ENCODE assay signal across 2 cellular contexts in genomic region chr5:127810707-127811106, GRCh38.
TF ChIP-seq lines count a peak whose summit lies in the region.

No MANE protein-coding gene starts in this region.

TF ChIP-seq in IMR-90, 13 proteins besides CTCF, POLR2A, EP300 and RAD21:
- TF ChIP-seq, protein P1, sequence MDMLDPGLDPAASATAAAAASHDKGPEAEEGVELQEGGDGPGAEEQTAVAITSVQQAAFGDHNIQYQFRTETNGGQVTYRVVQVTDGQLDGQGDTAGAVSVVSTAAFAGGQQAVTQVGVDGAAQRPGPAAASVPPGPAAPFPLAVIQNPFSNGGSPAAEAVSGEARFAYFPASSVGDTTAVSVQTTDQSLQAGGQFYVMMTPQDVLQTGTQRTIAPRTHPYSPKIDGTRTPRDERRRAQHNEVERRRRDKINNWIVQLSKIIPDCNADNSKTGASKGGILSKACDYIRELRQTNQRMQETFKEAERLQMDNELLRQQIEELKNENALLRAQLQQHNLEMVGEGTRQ (IDR thresholded peaks at IDR 0.05; ENCODE audit: low read depth, low read length) = no peak
- TF ChIP-seq, protein P2, sequence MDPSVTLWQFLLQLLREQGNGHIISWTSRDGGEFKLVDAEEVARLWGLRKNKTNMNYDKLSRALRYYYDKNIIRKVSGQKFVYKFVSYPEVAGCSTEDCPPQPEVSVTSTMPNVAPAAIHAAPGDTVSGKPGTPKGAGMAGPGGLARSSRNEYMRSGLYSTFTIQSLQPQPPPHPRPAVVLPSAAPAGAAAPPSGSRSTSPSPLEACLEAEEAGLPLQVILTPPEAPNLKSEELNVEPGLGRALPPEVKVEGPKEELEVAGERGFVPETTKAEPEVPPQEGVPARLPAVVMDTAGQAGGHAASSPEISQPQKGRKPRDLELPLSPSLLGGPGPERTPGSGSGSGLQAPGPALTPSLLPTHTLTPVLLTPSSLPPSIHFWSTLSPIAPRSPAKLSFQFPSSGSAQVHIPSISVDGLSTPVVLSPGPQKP (IDR thresholded peaks at IDR 0.05; ENCODE audit: borderline replicate concordance, low read depth, low read length) = no peak
- TF ChIP-seq RCOR1 (IDR thresholded peaks at IDR 0.05; ENCODE audit: insufficient replicate concordance, low read length) (no peak), CEBPB (IDR thresholded peaks at IDR 0.05; ENCODE audit: low read depth, low read length) (no peak), NFE2L2 (IDR thresholded peaks at IDR 0.05; ENCODE audit: low read depth, low read length) (no peak), MAFK (IDR thresholded peaks at IDR 0.05; ENCODE audit: low read depth, low read length) (no peak), BHLHE40 (IDR thresholded peaks at IDR 0.05; ENCODE audit: low read depth, low read length) (no peak), MAZ (IDR thresholded peaks at IDR 0.05; ENCODE audit: borderline replicate concordance, low read depth, low read length) (no peak), FOS (IDR thresholded peaks at IDR 0.05; ENCODE audit: low read depth, low read length) (no peak), MXI1 (IDR thresholded peaks at IDR 0.05; ENCODE audit: borderline replicate concordance, low read depth, low read length) (no peak), SMC3 (IDR thresholded peaks at IDR 0.05; ENCODE audit: low read depth, low read length) (no peak), RFX5 (IDR thresholded peaks at IDR 0.05; ENCODE audit: low read depth, low read length) (no peak), CHD1 (IDR thresholded peaks at IDR 0.05; ENCODE audit: low read depth, low read length) (no peak)
TF ChIP-seq in IMR-90: peak in this region for 0.

TF ChIP-seq in endothelial cell of umbilical vein, 7 proteins besides CTCF, POLR2A, EP300 and RAD21:
- TF ChIP-seq GATA2 (IDR thresholded peaks at IDR 0.05; ENCODE audit: insufficient read depth, insufficient read length, low read depth, low read length) (no peak), POLR2AphosphoS5 (IDR thresholded peaks at IDR 0.05; ENCODE audit: insufficient read depth, low read depth, low read length) (no peak), EZH2 (IDR thresholded peaks at IDR 0.05; ENCODE audit: borderline replicate concordance, low read depth, low read length, severe bottlenecking) (no peak), JUN (IDR thresholded peaks at IDR 0.05; ENCODE audit: borderline replicate concordance, insufficient read depth, insufficient read length, low read depth) (no peak), MAX (IDR thresholded peaks at IDR 0.05; ENCODE audit: insufficient read depth, insufficient read length) (no peak), FOS (IDR thresholded peaks at IDR 0.05; ENCODE audit: borderline replicate concordance, insufficient read depth, low read length) (no peak)
